1 cellular context compared by ENCODE assay signal in genomic region chr10:124388823-124389612, GRCh38.
TF ChIP-seq lines count a peak whose summit lies in the region.

No MANE protein-coding gene starts in this region.

TF ChIP-seq in HepG2, 621 proteins besides CTCF, POLR2A, EP300 and RAD21 (continued from another document and continues in another):
- no peak for TF ChIP-seq PAXIP1 (CRISPR knock-in tag; conservative IDR thresholded peaks at IDR 0.05)
- no peak for TF ChIP-seq KDM6A (CRISPR knock-in tag; IDR thresholded peaks at IDR 0.05; ENCODE audit: low read depth)
- TF ChIP-seq MTF2 (CRISPR knock-in tag; IDR thresholded peaks at IDR 0.05; ENCODE audit: borderline replicate concordance) = peak; percentile 65; the same call in 1 of the 2 replicates
- peak; percentile 33; the same call in 1 of the 2 replicates for TF ChIP-seq ARID4A (CRISPR knock-in tag; IDR thresholded peaks at IDR 0.05; ENCODE audit: borderline replicate concordance)
- TF ChIP-seq JDP2 (CRISPR knock-in tag; IDR thresholded peaks at IDR 0.05; ENCODE audit: borderline replicate concordance) = no peak
- no peak for TF ChIP-seq NFYB (CRISPR knock-in tag; IDR thresholded peaks at IDR 0.05)
- TF ChIP-seq DMAP1 (CRISPR knock-in tag; IDR thresholded peaks at IDR 0.05) = no peak
- no peak for TF ChIP-seq ZNF652 (CRISPR knock-in tag; IDR thresholded peaks at IDR 0.05; ENCODE audit: borderline replicate concordance, low read depth)
- no peak for TF ChIP-seq MLXIP (CRISPR knock-in tag; IDR thresholded peaks at IDR 0.05; ENCODE audit: borderline replicate concordance)
- TF ChIP-seq ZNF572 (CRISPR knock-in tag; IDR thresholded peaks at IDR 0.05) = no peak
- TF ChIP-seq HDAC1 (CRISPR knock-in tag; IDR thresholded peaks at IDR 0.05) = peak; percentile 55
- no peak for TF ChIP-seq HMG20B (CRISPR knock-in tag; conservative IDR thresholded peaks at IDR 0.05)
- TF ChIP-seq ZNF691 (CRISPR knock-in tag; IDR thresholded peaks at IDR 0.05; ENCODE audit: borderline replicate concordance, low read depth) = no peak
- TF ChIP-seq RFX1 (IDR thresholded peaks at IDR 0.05) = no peak
- no peak for TF ChIP-seq ZNF660 (CRISPR knock-in tag; IDR thresholded peaks at IDR 0.05; ENCODE audit: borderline replicate concordance, low read depth)
- 0 out of 2 replicates have a peak, but pooled peaks have one; percentile 29 for TF ChIP-seq ZNF546 (CRISPR knock-in tag; conservative IDR thresholded peaks at IDR 0.05)
- TF ChIP-seq TAF15 (IDR thresholded peaks at IDR 0.05; ENCODE audit: low read depth, low read length, poor library complexity, severe bottlenecking) = no peak
- no peak for TF ChIP-seq RAD51 (IDR thresholded peaks at IDR 0.05; ENCODE audit: borderline replicate concordance)
- no peak for TF ChIP-seq HNRNPL (IDR thresholded peaks at IDR 0.05; ENCODE audit: low read depth, low read length)
- no peak for TF ChIP-seq ZNF513 (CRISPR knock-in tag; conservative IDR thresholded peaks at IDR 0.05)
- TF ChIP-seq ZNF281 (CRISPR knock-in tag; IDR thresholded peaks at IDR 0.05; ENCODE audit: borderline replicate concordance) = no peak
- no peak for TF ChIP-seq REXO4 (CRISPR knock-in tag; IDR thresholded peaks at IDR 0.05; ENCODE audit: borderline replicate concordance)
- TF ChIP-seq PTBP1 (IDR thresholded peaks at IDR 0.05; ENCODE audit: low read depth, low read length, poor library complexity, severe bottlenecking) = no peak
- TF ChIP-seq ZNF597 (CRISPR knock-in tag; IDR thresholded peaks at IDR 0.05) = no peak
- TF ChIP-seq BRD4 (CRISPR knock-in tag; IDR thresholded peaks at IDR 0.05) = no peak
- TF ChIP-seq NCOR1 (IDR thresholded peaks at IDR 0.05; ENCODE audit: borderline replicate concordance, low read length) = no peak
- TF ChIP-seq NAIF1 (CRISPR knock-in tag; IDR thresholded peaks at IDR 0.05; ENCODE audit: borderline replicate concordance) = no peak
- peak; percentile 54; the same call in 1 of the 2 replicates for TF ChIP-seq ZBTB25 (CRISPR knock-in tag; IDR thresholded peaks at IDR 0.05)
- no peak for TF ChIP-seq RNF2 (conservative IDR thresholded peaks at IDR 0.05; ENCODE audit: low read depth)
- no peak for TF ChIP-seq ZNF609 (CRISPR knock-in tag; IDR thresholded peaks at IDR 0.05; ENCODE audit: borderline replicate concordance)
- no peak for TF ChIP-seq DRAP1 (CRISPR knock-in tag; IDR thresholded peaks at IDR 0.05)
- TF ChIP-seq MAFG (CRISPR knock-in tag; IDR thresholded peaks at IDR 0.05) = no peak
